In genomic region chr13:98965325-98965724, GRCh38 we compare ENCODE assay signal across 18 cellular contexts. TPM values are rescaled to one million over a fixed set of nuclear protein-coding genes. Genes with fewer than 3 reads are reported as not detected.
DNase-seq lines count a peak whose midpoint lies in the region; ATAC-seq and TF ChIP-seq lines count a peak whose summit lies in the region.
"Had no signal": no experiment of that assay in that cellular context is flagged by ENCODE, and none has a peak within 500 bp of the region (broad histone marks: within the 10 kb centered on the region; RNA-seq: fewer than 3 reads in every experiment).

No MANE protein-coding gene starts in this region.

- POLR2A ChIA-PET in HEK293 (lab: Yijun Ruan, JAX): no interaction called here
- POLR2A ChIA-PET in naive thymus-derived CD4-positive, alpha-beta T cell (lab: Charles Lee): no interaction called here

- no peaks in the 10 kb centered on the region for H3K36me3 ChIP-seq in HEK293 (ENCODE audit: control insufficient read depth in 2 of 2, insufficient read depth in 1 of 2, low read length in 2 of 2)
- H3K36me3 ChIP-seq in naive thymus-derived CD4-positive, alpha-beta T cell (ENCODE audit: control insufficient read depth in 2 of 3, insufficient read depth in 3 of 3, low read length in 3 of 3): no peaks in the 10 kb centered on the region
- H3K36me3 ChIP-seq: SJSA1 had no signal

- no peaks in the 10 kb centered on the region for H3K27me3 ChIP-seq in naive thymus-derived CD4-positive, alpha-beta T cell (ENCODE audit: control insufficient read depth in 2 of 2, insufficient read depth in 2 of 2, low read length in 2 of 2)
- H3K27me3 ChIP-seq: SJSA1 had no signal

- H3K4me1 Mint-ChIP-seq in naive thymus-derived CD4-positive, alpha-beta T cell: peaks cover 14 to 46% (median 29%) of the 10 kb centered on the region in 7 donors

- no peak for TF ChIP-seq CTCF in HEK293 (tag by site-specific recombination; IDR thresholded peaks at IDR 0.05)

- no peak overlapping the region for H3K27ac ChIP-seq in HEK293 (ENCODE audit: extremely low read depth, low read depth, low read length)
- no peak overlapping the region for H3K27ac ChIP-seq in naive thymus-derived CD4-positive, alpha-beta T cell (ENCODE audit: low read depth, low read length)
- H3K27ac ChIP-seq: PC-9, SJSA1 had no signal

- H3K36me3 Mint-ChIP-seq in naive thymus-derived CD4-positive, alpha-beta T cell: peaks cover 0 to 29% (median 7%) of the 10 kb centered on the region in 5 donors

- no peaks in the 10 kb centered on the region for H3K27me3 Mint-ChIP-seq in naive thymus-derived CD4-positive, alpha-beta T cell

- no peak overlapping the region for H3K27ac Mint-ChIP-seq in naive thymus-derived CD4-positive, alpha-beta T cell

- no peak for ATAC-seq in naive thymus-derived CD4-positive, alpha-beta T cell

- H3K4me3 Mint-ChIP-seq in naive thymus-derived CD4-positive, alpha-beta T cell: no peak overlapping the region

- H3K9me3 Mint-ChIP-seq in naive thymus-derived CD4-positive, alpha-beta T cell: peaks cover 0 to 2% (median 0%) of the 10 kb centered on the region in 11 donors

- H3K4me3 ChIP-seq in HEK293 (ENCODE audit: low read depth, low read length): no peak overlapping the region
- H3K4me3 ChIP-seq in naive thymus-derived CD4-positive, alpha-beta T cell (ENCODE audit: low read length): no peak overlapping the region
- H3K4me3 ChIP-seq: PC-9, SJSA1 had no signal

- H3K9me3 ChIP-seq in HEK293 (ENCODE audit: control insufficient read depth, insufficient read depth, low read depth, low read length): no peaks in the 10 kb centered on the region
- H3K9me3 ChIP-seq in naive thymus-derived CD4-positive, alpha-beta T cell (ENCODE audit: control insufficient read depth in 2 of 3, low read length in 3 of 3): no peaks in the 10 kb centered on the region
- H3K9me3 ChIP-seq: SJSA1 had no signal

- H3K4me1 ChIP-seq in HEK293 (ENCODE audit: control insufficient read depth, insufficient read depth, low read length): no peaks in the 10 kb centered on the region
- H3K4me1 ChIP-seq in naive thymus-derived CD4-positive, alpha-beta T cell (ENCODE audit: control insufficient read depth in 2 of 2, insufficient read depth in 2 of 2, low read length in 2 of 2): peaks cover 0 to 12% of the 10 kb centered on the region in 2 donors

- intact Hi-C loops in naive thymus-derived CD4-positive, alpha-beta T cell (cut with micrococcal nuclease): loop anchor here in 1 of 2 donors (1.0 kb wide), 1 partner anchor 11 kb away; no protein-coding TSS in a partner anchor

- CTCF ChIA-PET in HEK293 (lab: Yijun Ruan, JAX): interaction anchor here (0.7 kb wide), 1 partner anchor 69 kb away, joined by 3 read pairs; no protein-coding TSS in a partner anchor
- CTCF ChIA-PET in naive thymus-derived CD4-positive, alpha-beta T cell (lab: Charles Lee): no interaction called here

- DNase-seq in DMS153 (lab: John Stamatoyannopoulos, UW) (peak; percentile 54), NCI-H187 (lab: John Stamatoyannopoulos, UW) (peak; percentile 39 to 43), NCI-H345 (lab: John Stamatoyannopoulos, UW) (peak; percentile 50), NCI-H1048 (lab: John Stamatoyannopoulos, UW) (no peak)
- no peak for DNase-seq in stimulated activated CD4-positive, alpha-beta T cell treated with anti-CD3 and anti-CD28 coated beads, Interleukin-15, amount 100 ng/mL, for 24 hours
- DNase-seq in activated T-cell treated with anti-CD3 and anti-CD28 coated beads, Interleukin-2, amount 50 U/mL, for 1 hour: no peak
- DNase-seq in naive thymus-derived CD4-positive, alpha-beta T cell: no peak
- DNase-seq: C1 segment of cervical spinal cord, EL, GOT3, KG1, NCI-H1105 treated with DMSO at 0.1 percent for 48 hours, NCI-H226, NCI-H526 treated with DMSO at 0.1 percent for 48 hours, PC-9, T-helper 2 cell had no signal

TF ChIP-seq in HEK293, 187 proteins besides CTCF, POLR2A, EP300 and RAD21:
- TF ChIP-seq SP7 (tag by site-specific recombination; IDR thresholded peaks at IDR 0.05) (peak; percentile 79), ZNF280C (tag by site-specific recombination; IDR thresholded peaks at IDR 0.05) (no peak)
- TF ChIP-seq, protein P1, sequence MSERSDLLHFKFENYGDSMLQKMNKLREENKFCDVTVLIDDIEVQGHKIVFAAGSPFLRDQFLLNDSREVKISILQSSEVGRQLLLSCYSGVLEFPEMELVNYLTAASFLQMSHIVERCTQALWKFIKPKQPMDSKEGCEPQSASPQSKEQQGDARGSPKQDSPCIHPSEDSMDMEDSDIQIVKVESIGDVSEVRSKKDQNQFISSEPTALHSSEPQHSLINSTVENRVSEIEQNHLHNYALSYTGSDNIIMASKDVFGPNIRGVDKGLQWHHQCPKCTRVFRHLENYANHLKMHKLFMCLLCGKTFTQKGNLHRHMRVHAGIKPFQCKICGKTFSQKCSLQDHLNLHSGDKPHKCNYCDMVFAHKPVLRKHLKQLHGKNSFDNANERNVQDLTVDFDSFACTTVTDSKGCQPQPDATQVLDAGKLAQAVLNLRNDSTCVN (tag by site-specific recombination; optimal IDR thresholded peaks at IDR 0.05): no peak
- TF ChIP-seq, protein P2, sequence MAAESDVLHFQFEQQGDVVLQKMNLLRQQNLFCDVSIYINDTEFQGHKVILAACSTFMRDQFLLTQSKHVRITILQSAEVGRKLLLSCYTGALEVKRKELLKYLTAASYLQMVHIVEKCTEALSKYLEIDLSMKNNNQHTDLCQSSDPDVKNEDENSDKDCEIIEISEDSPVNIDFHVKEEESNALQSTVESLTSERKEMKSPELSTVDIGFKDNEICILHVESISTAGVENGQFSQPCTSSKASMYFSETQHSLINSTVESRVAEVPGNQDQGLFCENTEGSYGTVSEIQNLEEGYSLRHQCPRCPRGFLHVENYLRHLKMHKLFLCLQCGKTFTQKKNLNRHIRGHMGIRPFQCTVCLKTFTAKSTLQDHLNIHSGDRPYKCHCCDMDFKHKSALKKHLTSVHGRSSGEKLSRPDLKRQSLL (tag by site-specific recombination; IDR thresholded peaks at IDR 0.05): no peak
TF ChIP-seq in HEK293: peak in this region for 1.

RNA-seq across cellular contexts. Expression of gene DOCK9, which starts 12.5 kb away (rescaled TPM):
- 100 to 1,000 TPM in 4 of 5 experiments, 10 to 100 TPM in 1; 75.1 to 214 (median 128) TPM for total RNA-seq in naive thymus-derived CD4-positive, alpha-beta T cell
- polyA plus RNA-seq in naive thymus-derived CD4-positive, alpha-beta T cell: 10 to 100 TPM; 22.2 to 40.2 TPM

Comparison
In these comparisons a context has a peak if more than half of its experiments do, and no peak if none do; other contexts are left out.
1. DNase-seq: peak in DMS153 (single experiment), NCI-H187 (2 of 2) and NCI-H345 (single experiment); none in stimulated activated CD4-positive, alpha-beta T cell treated with anti-CD3 and anti-CD28 coated beads, Interleukin-15, amount 100 ng/mL, for 24 hours (single experiment), activated T-cell treated with anti-CD3 and anti-CD28 coated beads, Interleukin-2, amount 50 U/mL, for 1 hour (single experiment), NCI-H1048 (single experiment) and naive thymus-derived CD4-positive, alpha-beta T cell (0 of 9).